ENCODE assay signal across 17 cellular contexts in genomic region chr12:103915306-103915705, GRCh38.
"Had no signal": no experiment of that assay in that cellular context is flagged by ENCODE, and none has a peak within 500 bp of the region (broad histone marks: within the 10 kb centered on the region; RNA-seq: fewer than 3 reads in every experiment).

No MANE protein-coding gene starts in this region.

- H3K27me3 ChIP-seq: neutrophil, right lobe of liver, testis had no signal

- H3K9me3 ChIP-seq: lower lobe of right lung, neutrophil, testis had no signal

- H3K4me3 ChIP-seq: lower lobe of right lung, right lobe of liver, testis had no signal

- DNase-seq: activated CD4-positive, alpha-beta memory T cell treated with anti-CD3 and anti-CD28 coated beads, Interleukin-2, amount 10 ng/mL, durations not matched to agents 7 days and 5 days; activated CD4-positive, alpha-beta T cell treated with anti-CD3 and anti-CD28 coated beads for 36 hours; activated CD8-positive, alpha-beta memory T cell treated with anti-CD3 and anti-CD28 coated beads, Interleukin-2, amount 50 U/mL, for 4 hours; activated T-cell treated with anti-CD3 and anti-CD28 coated beads, Interleukin-2, amount 50 U/mL, for 72 hours; caudate nucleus; cortex of kidney; effector memory CD8-positive, alpha-beta T cell; lower lobe of right lung; naive B cell; right lobe of liver; stimulated activated CD4-positive, alpha-beta T cell treated with anti-CD3 and anti-CD28 coated beads, Interleukin-2, amount 100 ng/mL, for 24 hours; stimulated activated naive CD8-positive, alpha-beta T cell treated with anti-CD3 and anti-CD28 coated beads, Interleukin-15, Interleukin-2, amounts not matched to agents 100 U/mL and 50 U/mL, for 24 hours; T-helper 1 cell; testis; WERI-Rb-1 had no signal

- H3K36me3 ChIP-seq: lower lobe of right lung, neutrophil, right lobe of liver, WERI-Rb-1 had no signal

- H3K4me1 ChIP-seq: right lobe of liver, testis had no signal

- H3K27ac ChIP-seq: epithelial cell of prostate, lower lobe of right lung, neutrophil, right lobe of liver, testis, WERI-Rb-1 had no signal
